Comparison of ENCODE assay signal across 6 cellular contexts in genomic region chr5:134715466-134715865, GRCh38. TPM values are rescaled to one million over a fixed set of nuclear protein-coding genes. Genes with fewer than 3 reads are reported as not detected.
A peak's percentile ranks its signal among the peaks of the same experiment; 100 is the strongest.
DNase-seq lines count a peak whose midpoint lies in the region; ATAC-seq lines count a peak whose summit lies in the region.
"Not testable (repeated sequence)": the region's sequence is repeated elsewhere in the genome, so short reads cannot be mapped to it uniquely, and the experiment has no call there.

No MANE protein-coding gene starts in this region.

- H3K4me1 Mint-ChIP-seq in activated T-cell treated with anti-CD3 and anti-CD28 coated beads, Interleukin-2, amount 50 U/mL, for 24 hours (ENCODE audit: low read depth); activated T-helper 17 cell treated with anti-CD3 and anti-CD28 coated beads, Interleukin-2, amount 50 U/mL, for 72 hours; activated naive CD4-positive, alpha-beta T cell treated with anti-CD3 and anti-CD28 coated beads, Interleukin-2, amount 50 U/mL, for 24 hours: not testable (repeated sequence)

- not testable (repeated sequence) for H3K27me3 Mint-ChIP-seq in activated T-cell treated with anti-CD3 and anti-CD28 coated beads, Interleukin-2, amount 50 U/mL, for 24 hours; activated T-helper 17 cell treated with anti-CD3 and anti-CD28 coated beads, Interleukin-2, amount 50 U/mL, for 72 hours; activated naive CD4-positive, alpha-beta T cell treated with anti-CD3 and anti-CD28 coated beads, Interleukin-2, amount 50 U/mL, for 24 hours

- H3K27ac Mint-ChIP-seq in activated T-cell treated with anti-CD3 and anti-CD28 coated beads, Interleukin-2, amount 50 U/mL, for 24 hours, result peak overlapping the region; percentile 50
- peak overlapping the region; percentile 11 for H3K27ac Mint-ChIP-seq in activated T-helper 17 cell treated with anti-CD3 and anti-CD28 coated beads, Interleukin-2, amount 50 U/mL, for 72 hours
- H3K27ac Mint-ChIP-seq in activated naive CD4-positive, alpha-beta T cell treated with anti-CD3 and anti-CD28 coated beads, Interleukin-2, amount 50 U/mL, for 24 hours, result peak overlapping the region; percentile 15
- peak overlapping the region; percentile 16 to 72 for H3K27ac Mint-ChIP-seq in activated naive CD4-positive, alpha-beta T cell treated with anti-CD3 and anti-CD28 coated beads, Interleukin-2, amount 50 U/mL, for 72 hours

- DNase-seq in Ammon's horn (ENCODE audit: low spot score) (peak; percentile 42), putamen (ENCODE audit: low spot score) (peak; percentile 19)
- not testable (repeated sequence) for DNase-seq in activated T-cell treated with anti-CD3 and anti-CD28 coated beads, Interleukin-2, amount 50 U/mL, for 24 hours; activated naive CD4-positive, alpha-beta T cell treated with anti-CD3 and anti-CD28 coated beads, Interleukin-2, amount 50 U/mL, for 72 hours (ENCODE audit: low spot score in 2 of 2)

- not testable (repeated sequence) for ATAC-seq in activated T-helper 17 cell treated with anti-CD3 and anti-CD28 coated beads, Interleukin-2, amount 50 U/mL, for 72 hours (replicated peaks); activated naive CD4-positive, alpha-beta T cell treated with anti-CD3 and anti-CD28 coated beads, Interleukin-2, amount 50 U/mL, for 72 hours

- H3K9me3 Mint-ChIP-seq in activated T-cell treated with anti-CD3 and anti-CD28 coated beads, Interleukin-2, amount 50 U/mL, for 24 hours; activated T-helper 17 cell treated with anti-CD3 and anti-CD28 coated beads, Interleukin-2, amount 50 U/mL, for 72 hours; activated naive CD4-positive, alpha-beta T cell treated with anti-CD3 and anti-CD28 coated beads, Interleukin-2, amount 50 U/mL, for 24 hours; activated naive CD4-positive, alpha-beta T cell treated with anti-CD3 and anti-CD28 coated beads, Interleukin-2, amount 50 U/mL, for 72 hours: not testable (repeated sequence)

- not testable (repeated sequence) for H3K4me3 Mint-ChIP-seq in activated T-cell treated with anti-CD3 and anti-CD28 coated beads, Interleukin-2, amount 50 U/mL, for 24 hours; activated T-helper 17 cell treated with anti-CD3 and anti-CD28 coated beads, Interleukin-2, amount 50 U/mL, for 72 hours; activated naive CD4-positive, alpha-beta T cell treated with anti-CD3 and anti-CD28 coated beads, Interleukin-2, amount 50 U/mL, for 24 hours

- peaks cover 68% of the 10 kb centered on the region for H3K36me3 Mint-ChIP-seq in activated T-cell treated with anti-CD3 and anti-CD28 coated beads, Interleukin-2, amount 50 U/mL, for 24 hours (ENCODE audit: low read depth)
- peaks cover 91% of the 10 kb centered on the region for H3K36me3 Mint-ChIP-seq in activated T-helper 17 cell treated with anti-CD3 and anti-CD28 coated beads, Interleukin-2, amount 50 U/mL, for 72 hours (ENCODE audit: low read depth)
- peaks cover 18% of the 10 kb centered on the region for H3K36me3 Mint-ChIP-seq in activated naive CD4-positive, alpha-beta T cell treated with anti-CD3 and anti-CD28 coated beads, Interleukin-2, amount 50 U/mL, for 24 hours
- not testable (repeated sequence) for H3K36me3 Mint-ChIP-seq in activated naive CD4-positive, alpha-beta T cell treated with anti-CD3 and anti-CD28 coated beads, Interleukin-2, amount 50 U/mL, for 72 hours

RNA-seq across cellular contexts. Expression of gene CAMLG, which starts 22.9 kb away (rescaled TPM):
- total RNA-seq in activated T-helper 17 cell treated with anti-CD3 and anti-CD28 coated beads, Interleukin-2, amount 50 U/mL, for 72 hours, result 10 to 100 TPM; 35.8 to 47.6 TPM
- 10 to 100 TPM; 38.2 to 65.1 TPM for total RNA-seq in activated naive CD4-positive, alpha-beta T cell treated with anti-CD3 and anti-CD28 coated beads, Interleukin-2, amount 50 U/mL, for 72 hours

RNA-seq across cellular contexts. Expression of gene DDX46, which starts 43.1 kb away (rescaled TPM):
- total RNA-seq in activated T-helper 17 cell treated with anti-CD3 and anti-CD28 coated beads, Interleukin-2, amount 50 U/mL, for 72 hours, result 10 to 100 TPM; 55.2 to 99.2 TPM
- total RNA-seq in activated naive CD4-positive, alpha-beta T cell treated with anti-CD3 and anti-CD28 coated beads, Interleukin-2, amount 50 U/mL, for 72 hours, result 100 to 1,000 TPM in 1 of 2 donors, 10 to 100 TPM in 1; 79.4 to 108 TPM
